39 cellular contexts compared by ENCODE assay signal in the genomic region with DNA sequence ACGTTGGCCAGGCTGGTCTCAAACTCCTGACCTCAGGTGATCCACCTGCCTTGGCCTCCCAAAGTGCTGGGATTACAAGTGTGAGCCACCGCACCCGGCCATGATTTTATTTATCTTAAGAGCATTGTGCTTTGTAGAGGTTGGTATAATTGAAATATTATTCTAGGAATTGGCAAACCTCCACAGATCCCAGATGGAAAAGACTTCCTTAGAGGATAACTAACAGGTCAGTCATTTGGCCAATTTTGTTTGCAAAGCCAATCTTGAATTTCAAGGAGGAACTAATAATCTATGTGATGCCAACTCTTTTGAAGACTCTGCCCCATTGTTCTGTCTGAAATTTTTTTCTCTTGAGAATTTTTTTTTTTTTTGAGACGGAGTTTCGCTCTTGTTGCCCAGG. TPM values are rescaled to one million over a fixed set of nuclear protein-coding genes. Genes with fewer than 3 reads are reported as not detected.
"Had no signal": no experiment of that assay in that cellular context is flagged by ENCODE, and none has a peak within 500 bp of the region (broad histone marks: within the 10 kb centered on the region; RNA-seq: fewer than 3 reads in every experiment).

No MANE protein-coding gene starts in this region.

- H3K4me3 ChIP-seq: adrenal gland, body of pancreas, breast epithelium had no signal

- H3K36me3 ChIP-seq: adrenal gland, breast epithelium had no signal

- H3K27me3 Mint-ChIP-seq: activated B cell treated with CpG ODN at 0.5 μM for 24 hours; activated CD4-positive, alpha-beta memory T cell treated with anti-CD3 and anti-CD28 coated beads for 36 hours; activated CD4-positive, alpha-beta T cell treated with anti-CD3 and anti-CD28 coated beads, Interleukin-2, amount 10 ng/mL, durations not matched to agents 24 days and 14 days; activated CD8-positive, alpha-beta T cell treated with anti-CD3 and anti-CD28 coated beads for 36 hours; activated naive CD8-positive, alpha-beta T cell treated with anti-CD3 and anti-CD28 coated beads for 36 hours; activated T-helper 17 cell treated with anti-CD3 and anti-CD28 coated beads, Interleukin-2, amount 50 U/mL, for 72 hours had no signal

- H3K4me1 ChIP-seq: body of pancreas, breast epithelium had no signal

- H3K27ac ChIP-seq: adrenal gland, body of pancreas, brain microvascular endothelial cell, breast epithelium, VCaP had no signal

- ATAC-seq: activated CD8-positive, alpha-beta T cell treated with anti-CD3 and anti-CD28 coated beads for 36 hours; activated naive CD4-positive, alpha-beta T cell treated with anti-CD3 and anti-CD28 coated beads, Interleukin-2, amount 50 U/mL, for 72 hours; activated T-cell treated with anti-CD3 and anti-CD28 coated beads, Interleukin-2, amount 50 U/mL, for 4 hours; activated T-cell treated with anti-CD3 and anti-CD28 coated beads, Interleukin-2, amount 50 U/mL, for 72 hours; activated T-helper 17 cell treated with anti-CD3 and anti-CD28 coated beads, Interleukin-2, amount 50 U/mL, for 72 hours; body of pancreas had no signal

- H3K9me3 ChIP-seq: adrenal gland, body of pancreas, breast epithelium had no signal

- H3K27ac Mint-ChIP-seq: activated B cell treated with CpG ODN at 0.5 μM for 24 hours; activated CD4-positive, alpha-beta memory T cell treated with anti-CD3 and anti-CD28 coated beads for 36 hours; activated CD4-positive, alpha-beta T cell treated with anti-CD3 and anti-CD28 coated beads, Interleukin-2, amount 10 ng/mL, durations not matched to agents 24 days and 14 days; activated CD8-positive, alpha-beta T cell treated with anti-CD3 and anti-CD28 coated beads for 36 hours; activated naive CD4-positive, alpha-beta T cell treated with anti-CD3 and anti-CD28 coated beads for 36 hours; activated naive CD4-positive, alpha-beta T cell treated with anti-CD3 and anti-CD28 coated beads, Interleukin-2, amount 50 U/mL, for 72 hours; activated naive CD8-positive, alpha-beta T cell treated with anti-CD3 and anti-CD28 coated beads for 36 hours; activated T-cell treated with anti-CD3 and anti-CD28 coated beads, Interleukin-2, amount 50 U/mL, for 72 hours; activated T-helper 1 cell treated with anti-CD3 and anti-CD28 coated beads, Interleukin-12 subunit alpha, Interleukin-12 subunit beta, Interleukin-2, Interleukin-4 antibody, amounts not matched to agents 30 ng/mL and 10 ng/mL and 1 ng/mL, durations not matched to agents 14 hours and 24 hours and 36 hours; activated T-helper 17 cell treated with anti-CD3 and anti-CD28 coated beads, Interleukin-2, amount 50 U/mL, for 72 hours; T-helper 1 cell treated with Interleukin-12 subunit alpha and Interleukin-12 subunit beta and Interleukin-4 antibody, amounts not matched to agents 30 μg/mL and 1 μg/mL, for 36 hours; T-helper 2 cell treated with Interferon-gamma antibody and Interleukin-4, amounts not matched to agents 5 μg/mL and 100 μg/mL, for 36 hours had no signal

- H3K27me3 ChIP-seq: adrenal gland, body of pancreas, brain microvascular endothelial cell, breast epithelium had no signal

- FAIRE-seq: astrocyte, TTC549 had no signal

- H3K4me3 Mint-ChIP-seq: activated B cell treated with CpG ODN at 0.5 μM for 24 hours; activated CD4-positive, alpha-beta memory T cell treated with anti-CD3 and anti-CD28 coated beads for 36 hours; activated CD4-positive, alpha-beta T cell treated with anti-CD3 and anti-CD28 coated beads, Interleukin-2, amount 10 ng/mL, durations not matched to agents 24 days and 14 days; activated CD8-positive, alpha-beta T cell treated with anti-CD3 and anti-CD28 coated beads for 36 hours; activated naive CD4-positive, alpha-beta T cell treated with anti-CD3 and anti-CD28 coated beads for 36 hours; activated naive CD8-positive, alpha-beta T cell treated with anti-CD3 and anti-CD28 coated beads for 36 hours; activated T-cell treated with anti-CD3 and anti-CD28 coated beads, Interleukin-2, amount 50 U/mL, for 4 hours; activated T-cell treated with anti-CD3 and anti-CD28 coated beads, Interleukin-2, amount 50 U/mL, for 72 hours; activated T-helper 1 cell treated with anti-CD3 and anti-CD28 coated beads, Interleukin-12 subunit alpha, Interleukin-12 subunit beta, Interleukin-2, Interleukin-4 antibody, amounts not matched to agents 30 ng/mL and 10 ng/mL and 1 ng/mL, durations not matched to agents 14 hours and 24 hours and 36 hours; activated T-helper 17 cell treated with anti-CD3 and anti-CD28 coated beads, Interleukin-2, amount 50 U/mL, for 72 hours; T-helper 1 cell treated with Interleukin-12 subunit alpha and Interleukin-12 subunit beta and Interleukin-4 antibody, amounts not matched to agents 30 μg/mL and 1 μg/mL, for 36 hours; T-helper 2 cell treated with Interferon-gamma antibody and Interleukin-4, amounts not matched to agents 5 μg/mL and 100 μg/mL, for 36 hours had no signal

- H3K9me3 Mint-ChIP-seq: activated B cell treated with CpG ODN at 0.5 μM for 24 hours; activated CD4-positive, alpha-beta memory T cell treated with anti-CD3 and anti-CD28 coated beads for 36 hours; activated CD4-positive, alpha-beta T cell treated with anti-CD3 and anti-CD28 coated beads, Interleukin-2, amount 10 ng/mL, durations not matched to agents 24 days and 14 days; activated naive CD4-positive, alpha-beta T cell treated with anti-CD3 and anti-CD28 coated beads for 36 hours; activated naive CD4-positive, alpha-beta T cell treated with anti-CD3 and anti-CD28 coated beads, Interleukin-2, amount 50 U/mL, for 72 hours; activated T-cell treated with anti-CD3 and anti-CD28 coated beads, Interleukin-2, amount 50 U/mL, for 4 hours; activated T-cell treated with anti-CD3 and anti-CD28 coated beads, Interleukin-2, amount 50 U/mL, for 72 hours; activated T-helper 1 cell treated with anti-CD3 and anti-CD28 coated beads, Interleukin-12 subunit alpha, Interleukin-12 subunit beta, Interleukin-2, Interleukin-4 antibody, amounts not matched to agents 30 ng/mL and 10 ng/mL and 1 ng/mL, durations not matched to agents 14 hours and 24 hours and 36 hours; activated T-helper 17 cell treated with anti-CD3 and anti-CD28 coated beads, Interleukin-2, amount 50 U/mL, for 72 hours; T-helper 1 cell treated with Interleukin-12 subunit alpha and Interleukin-12 subunit beta and Interleukin-4 antibody, amounts not matched to agents 30 μg/mL and 1 μg/mL, for 36 hours; T-helper 2 cell treated with Interferon-gamma antibody and Interleukin-4, amounts not matched to agents 5 μg/mL and 100 μg/mL, for 36 hours had no signal

- DNase-seq: activated B cell treated with CpG ODN at 0.5 μM for 24 hours; activated CD4-positive, alpha-beta memory T cell treated with anti-CD3 and anti-CD28 coated beads for 36 hours; activated CD4-positive, alpha-beta T cell treated with anti-CD3 and anti-CD28 coated beads for 4 hours; activated CD4-positive, alpha-beta T cell treated with anti-CD3 and anti-CD28 coated beads, Interleukin-2, amount 10 ng/mL, durations not matched to agents 24 days and 14 days; activated CD4-positive, alpha-beta T cell treated with anti-CD3 and anti-CD28 coated beads, Interleukin-2, amount 50 U/mL, for 1 hour; activated CD4-positive, alpha-beta T cell treated with anti-CD3 and anti-CD28 coated beads, Interleukin-2, amount 50 U/mL, for 4 hours; activated CD4-positive, CD25-positive, alpha-beta regulatory T cell treated with anti-CD3 and anti-CD28 coated beads, Interleukin-2, amount 50 U/mL, for 72 hours; activated CD8-positive, alpha-beta memory T cell treated with anti-CD3 and anti-CD28 coated beads, Interleukin-2, amount 50 U/mL, for 4 hours; activated CD8-positive, alpha-beta T cell treated with anti-CD3 and anti-CD28 coated beads for 36 hours; activated effector memory CD4-positive, alpha-beta T cell treated with anti-CD3 and anti-CD28 coated beads, Interleukin-2, amount 50 U/mL, for 16 hours; activated gamma-delta T cell treated with Interleukin-2 at 50 U/mL for 16 hours; activated naive CD4-positive, alpha-beta T cell; activated naive CD4-positive, alpha-beta T cell treated with anti-CD3 and anti-CD28 coated beads for 36 hours; activated naive CD4-positive, alpha-beta T cell treated with anti-CD3 and anti-CD28 coated beads, Interleukin-2, amount 50 U/mL, for 16 hours; activated naive CD8-positive, alpha-beta T cell treated with anti-CD3 and anti-CD28 coated beads for 36 hours; activated T-cell treated with anti-CD3 and anti-CD28 coated beads for 4 hours; activated T-cell treated with anti-CD3 and anti-CD28 coated beads, Interleukin-2, amount 50 U/mL, for 1 hour; activated T-cell treated with anti-CD3 and anti-CD28 coated beads, Interleukin-2, amount 50 U/mL, for 4 hours; activated T-cell treated with anti-CD3 and anti-CD28 coated beads, Interleukin-2, amount 50 U/mL, for 72 hours; adrenal gland; amniotic stem cell; aorta; body of pancreas; brain microvascular endothelial cell; central memory CD4-positive, alpha-beta T cell; cerebellar nuclear complex; T-helper 1 cell; T-helper 2 cell; T-helper 9 cell had no signal

RNA-seq across cellular contexts. Expression of gene SLC5A10, which starts 46.7 kb away (rescaled TPM):
- total RNA-seq: activated B cell treated with CpG ODN at 0.5 μM for 24 hours; activated CD4-positive, alpha-beta memory T cell treated with anti-CD3 and anti-CD28 coated beads for 36 hours; activated CD4-positive, alpha-beta T cell treated with anti-CD3 and anti-CD28 coated beads, Interleukin-2, amount 10 ng/mL, durations not matched to agents 24 days and 14 days; activated CD8-positive, alpha-beta memory T cell treated with anti-CD3 and anti-CD28 coated beads for 36 hours; activated CD8-positive, alpha-beta T cell treated with anti-CD3 and anti-CD28 coated beads for 36 hours; activated naive CD4-positive, alpha-beta T cell treated with anti-CD3 and anti-CD28 coated beads for 36 hours; activated naive CD4-positive, alpha-beta T cell treated with anti-CD3 and anti-CD28 coated beads, Interleukin-2, amount 50 U/mL, for 72 hours; activated naive CD8-positive, alpha-beta T cell treated with anti-CD3 and anti-CD28 coated beads for 36 hours; activated T-cell treated with anti-CD3 and anti-CD28 coated beads, Interleukin-2, amount 50 U/mL, for 4 hours; activated T-cell treated with anti-CD3 and anti-CD28 coated beads, Interleukin-2, amount 50 U/mL, for 72 hours; activated T-helper 1 cell treated with anti-CD3 and anti-CD28 coated beads, Interleukin-12 subunit alpha, Interleukin-12 subunit beta, Interleukin-2, Interleukin-4 antibody, amounts not matched to agents 30 ng/mL and 10 ng/mL and 1 ng/mL, durations not matched to agents 14 hours and 24 hours and 36 hours; activated T-helper 17 cell treated with anti-CD3 and anti-CD28 coated beads, Interleukin-2, amount 50 U/mL, for 72 hours; aorta; body of pancreas had no signal
